Comparison of ENCODE assay signal across 1 cellular context in genomic region chr17:41665566-41666335, GRCh38.
TF ChIP-seq lines count a peak whose summit lies in the region.

No MANE protein-coding gene starts in this region.

TF ChIP-seq in IMR-90, 13 proteins besides CTCF, POLR2A, EP300 and RAD21 (continued from another document):
- peak; percentile 39; the same call in 1 of the 2 replicates for TF ChIP-seq MAZ (IDR thresholded peaks at IDR 0.05; ENCODE audit: borderline replicate concordance, low read depth, low read length)
